ENCODE assay signal across 22 cellular contexts in genomic region chr1:106793686-106794085, GRCh38.
DNase-seq lines count a peak whose midpoint lies in the region; ATAC-seq lines count a peak whose summit lies in the region.
"Had no signal": no experiment of that assay in that cellular context is flagged by ENCODE, and none has a peak within 500 bp of the region (broad histone marks: within the 10 kb centered on the region; RNA-seq: fewer than 3 reads in every experiment).

No MANE protein-coding gene starts in this region.

- no peaks in the 10 kb centered on the region for H3K36me3 ChIP-seq in mesendoderm (ENCODE audit: control insufficient read depth, insufficient read depth, low read length)
- H3K36me3 ChIP-seq: HAP-1 had no signal

- no peak overlapping the region for H2BK15ac ChIP-seq in mesendoderm (replicated peaks; ENCODE audit: low read depth)

- no peak overlapping the region for H2BK5ac ChIP-seq in mesendoderm (ENCODE audit: low read length)

- no peaks in the 10 kb centered on the region for H3K36me3 Mint-ChIP-seq in activated T-cell treated with anti-CD3 and anti-CD28 coated beads, Interleukin-2, amount 50 U/mL, for 4 hours (ENCODE audit: insufficient read depth)
- H3K36me3 Mint-ChIP-seq: CD14-positive monocyte, T-cell had no signal

- H3K27me3 ChIP-seq in mesendoderm (ENCODE audit: insufficient read depth, low read length, poor library complexity) = no peaks in the 10 kb centered on the region

- H3K56ac ChIP-seq in mesendoderm (ENCODE audit: low read length) = no peak overlapping the region

- H3K23ac ChIP-seq in mesendoderm (ENCODE audit: low read length) = no peak overlapping the region

- H2BK120ac ChIP-seq in mesendoderm (ENCODE audit: low read depth, low read length) = no peak overlapping the region

- no peaks in the 10 kb centered on the region for H3K79me1 ChIP-seq in mesendoderm (ENCODE audit: low read length)

- H4K8ac ChIP-seq in mesendoderm (ENCODE audit: low read depth, low read length) = no peak overlapping the region

- no peak overlapping the region for H4K5ac ChIP-seq in mesendoderm (ENCODE audit: low read length)

- no peaks in the 10 kb centered on the region for H3K4me1 ChIP-seq in mesendoderm (ENCODE audit: control insufficient read depth, low read depth, low read length)
- H3K4me1 ChIP-seq: HAP-1 had no signal

- H3K4me2 ChIP-seq in mesendoderm (ENCODE audit: low read length) = no peak overlapping the region
- H3K4me2 ChIP-seq: PC-9, SK-N-SH had no signal

- ATAC-seq in HG03139 (IDR thresholded peaks at IDR 0.05; ENCODE audit: unreplicated experiment) = no peak
- no peak for ATAC-seq in activated T-cell treated with anti-CD3 and anti-CD28 coated beads, Interleukin-2, amount 50 U/mL, for 4 hours
- ATAC-seq: GM12878, T-cell had no signal

- H3K4me3 Mint-ChIP-seq in activated T-cell treated with anti-CD3 and anti-CD28 coated beads, Interleukin-2, amount 50 U/mL, for 4 hours = no peak overlapping the region
- H3K4me3 Mint-ChIP-seq: B cell, CD14-positive monocyte, T-cell had no signal

- H3K9ac ChIP-seq in mesendoderm (ENCODE audit: low read length) = no peak overlapping the region
- H3K9ac ChIP-seq: SK-N-SH had no signal

- H3K9me3 Mint-ChIP-seq in activated T-cell treated with anti-CD3 and anti-CD28 coated beads, Interleukin-2, amount 50 U/mL, for 4 hours = peaks cover 3% of the 10 kb centered on the region

- no peak overlapping the region for H2AK5ac ChIP-seq in mesendoderm (ENCODE audit: low read length)

- H3K4ac ChIP-seq in mesendoderm (ENCODE audit: low read depth, low read length) = no peak overlapping the region

- H3K27ac ChIP-seq in mesendoderm (ENCODE audit: low read depth, low read length) = no peak overlapping the region
- H3K27ac ChIP-seq: PC-9 had no signal

- no CpG with 5 or more reads among the region's 2 CpGs for WGBS in mesendoderm (ENCODE audit: extremely low coverage, insufficient coverage, low lambda C conversion rate)

- H3K79me2 ChIP-seq in mesendoderm (ENCODE audit: control insufficient read depth, insufficient read depth, low read length) = no peaks in the 10 kb centered on the region

- H3K27me3 Mint-ChIP-seq in activated T-cell treated with anti-CD3 and anti-CD28 coated beads, Interleukin-2, amount 50 U/mL, for 4 hours (ENCODE audit: low read depth) = no peaks in the 10 kb centered on the region
- H3K27me3 Mint-ChIP-seq: B cell, T-cell had no signal

- DNase-seq in DMS79 (lab: John Stamatoyannopoulos, UW) (peak; percentile 93), NCI-H1105 (lab: John Stamatoyannopoulos, UW) (peak; percentile 58), NCI-H69 (lab: John Stamatoyannopoulos, UW) (peak; percentile 22), cerebellar cortex (ENCODE audit: low spot score) (peak; percentile 83), mesendoderm (no peak), NCI-H128 (lab: John Stamatoyannopoulos, UW; ENCODE audit: unreplicated experiment) (no peak)
- DNase-seq in activated T-cell treated with anti-CD3 and anti-CD28 coated beads, Interleukin-2, amount 50 U/mL, for 4 hours = no peak
- DNase-seq: MM.1S, NCI-H1048, NCI-H1694, NCI-H2227 treated with DMSO at 0.1 percent for 48 hours, NCI-H526 treated with DMSO at 0.1 percent for 48 hours, PC-9, RPMI8226, SHP77 treated with DMSO at 0.1 percent for 48 hours, SK-N-SH, T-cell had no signal

- no peaks in the 10 kb centered on the region for H3K4me1 Mint-ChIP-seq in activated T-cell treated with anti-CD3 and anti-CD28 coated beads, Interleukin-2, amount 50 U/mL, for 4 hours (ENCODE audit: low read depth)
- H3K4me1 Mint-ChIP-seq: B cell, CD14-positive monocyte, T-cell had no signal

- H3K4me3 ChIP-seq in mesendoderm (ENCODE audit: low read length) = no peak overlapping the region
- H3K4me3 ChIP-seq: GM12878, HAP-1, PC-9 had no signal

- no peak overlapping the region for H3K18ac ChIP-seq in mesendoderm (ENCODE audit: low read length)

Comparison
In these comparisons a context has a peak if more than half of its experiments do, and no peak if none do; other contexts are left out.
1. DNase-seq: peak in DMS79 (single experiment), NCI-H1105 (single experiment), NCI-H69 (single experiment) and cerebellar cortex (single experiment); none in mesendoderm (single experiment), NCI-H128 (single experiment) and activated T-cell treated with anti-CD3 and anti-CD28 coated beads, Interleukin-2, amount 50 U/mL, for 4 hours (single experiment).